8 cellular contexts compared by ENCODE assay signal in the genomic region with DNA sequence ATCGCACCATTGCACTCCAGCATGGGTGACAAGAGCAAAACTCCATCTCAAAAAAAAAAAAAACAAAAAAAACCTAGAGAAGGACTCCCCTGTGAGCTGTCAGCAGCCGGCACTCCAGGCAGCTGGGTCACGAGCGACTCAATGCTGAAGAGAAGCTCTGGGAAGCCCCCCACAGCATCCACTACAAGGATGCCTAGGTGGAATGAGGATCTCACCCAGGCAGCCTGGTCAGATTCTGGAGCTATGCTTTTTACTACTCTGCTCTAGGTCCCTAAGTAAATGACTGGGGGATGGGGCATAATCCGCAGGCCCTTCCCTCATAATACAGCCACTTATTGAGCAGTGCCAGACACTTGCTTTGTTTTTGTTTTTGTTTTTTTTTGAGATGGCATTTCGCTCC. TPM values are rescaled to one million over a fixed set of nuclear protein-coding genes. Genes with fewer than 3 reads are reported as not detected.
"Had no signal": no experiment of that assay in that cellular context is flagged by ENCODE, and none has a peak within 500 bp of the region (broad histone marks: within the 10 kb centered on the region; RNA-seq: fewer than 3 reads in every experiment).

No MANE protein-coding gene starts in this region.

- H3K9ac ChIP-seq: GM23248 had no signal

- H3K27ac ChIP-seq: GM23248, HL-60 had no signal

- H3K36me3 ChIP-seq: HAP-1 had no signal

- H3K9me3 ChIP-seq: HAP-1 had no signal

- ATAC-seq: HCT116, HepG2 had no signal

- DNase-seq: GM23248, H7, KBM-7 had no signal

- H2AFZ ChIP-seq: GM23248 had no signal

- H3K4me3 ChIP-seq: GM23248, HAP-1 had no signal

RNA-seq across cellular contexts. Expression of a gene that starts 6.6 kb away (rescaled TPM):
- total RNA-seq: GM23248, HT1080 had no signal

RNA-seq across cellular contexts. Expression of a gene that starts 11.0 kb away (rescaled TPM):
- total RNA-seq: H7, HT1080 had no signal
